3 cellular contexts compared by ENCODE assay signal in the genomic region with DNA sequence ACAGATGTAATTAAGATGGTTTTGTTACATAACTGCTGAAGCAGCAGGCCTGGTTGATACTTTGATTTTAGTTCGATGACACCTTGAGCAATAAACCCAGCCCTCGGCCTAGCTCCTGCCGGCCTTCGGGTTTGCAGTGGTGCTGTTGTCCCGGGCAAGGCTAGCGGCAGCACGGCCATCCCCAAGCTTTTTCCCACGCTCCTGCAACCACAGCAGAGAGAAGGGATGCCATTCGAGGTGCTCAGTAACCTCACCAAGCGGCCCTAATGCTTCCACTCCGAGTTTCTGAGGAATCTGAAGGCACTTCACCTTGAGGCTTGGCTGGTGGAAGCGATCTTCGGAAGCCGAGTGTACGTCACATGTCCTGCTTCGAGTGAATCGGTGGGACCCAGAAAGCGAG.
"Had no signal": no experiment of that assay in that cellular context is flagged by ENCODE, and none has a peak within 500 bp of the region (broad histone marks: within the 10 kb centered on the region; RNA-seq: fewer than 3 reads in every experiment).

No MANE protein-coding gene starts in this region.

- DNase-seq: IMR-90, KBM-7, KG1 had no signal
